Comparison of ENCODE assay signal across 11 cellular contexts in genomic region chr2:210503622-210504300, GRCh38. TPM values are rescaled to one million over a fixed set of nuclear protein-coding genes. Genes with fewer than 3 reads are reported as not detected.
DNase-seq lines count a peak whose midpoint lies in the region; TF ChIP-seq lines count a peak whose summit lies in the region.
"Had no signal": no experiment of that assay in that cellular context is flagged by ENCODE, and none has a peak within 500 bp of the region (broad histone marks: within the 10 kb centered on the region; RNA-seq: fewer than 3 reads in every experiment).

No MANE protein-coding gene starts in this region.

- H3K4me3 ChIP-seq in brain microvascular endothelial cell (ENCODE audit: low read depth, low read length), result no peak overlapping the region
- H3K4me3 ChIP-seq: MG63 had no signal

- no peak for TF ChIP-seq CTCF in HFFc6 (IDR thresholded peaks at IDR 0.05)
- TF ChIP-seq CTCF in brain microvascular endothelial cell (IDR thresholded peaks at IDR 0.05; ENCODE audit: low read depth, low read length, missing control alignments), result no peak

- peaks cover 8% of the 10 kb centered on the region; the same call in 1 of the 2 replicates for H3K9me3 Mint-ChIP-seq in HFFc6

- H3K27ac Mint-ChIP-seq in HFFc6, result no peak overlapping the region
- H3K27ac Mint-ChIP-seq: stimulated activated naive CD8-positive, alpha-beta T cell treated with anti-CD3 and anti-CD28 coated beads, Interleukin-15, Interleukin-2, amounts not matched to agents 100 ng/mL and 50 ng/mL, for 24 hours had no signal

- no peaks in the 10 kb centered on the region for H3K36me3 Mint-ChIP-seq in HFFc6 (ENCODE audit: low read depth)

- H3K27me3 ChIP-seq in brain microvascular endothelial cell (replicated peaks), result no peaks in the 10 kb centered on the region
- H3K27me3 ChIP-seq: MG63 had no signal

- in situ Hi-C loops in brain microvascular endothelial cell (cut with HindIII; ENCODE audit: low pct_ligation_motif_present, low sequenced_read_pairs), result no loop called here

- peaks cover 5% of the 10 kb centered on the region; the same call in 1 of the 2 replicates for H3K27me3 Mint-ChIP-seq in HFFc6 (ENCODE audit: insufficient read depth)

- DNase-seq in HFFc6 (no peak), anterior cingulate cortex (lab: John Stamatoyannopoulos, UW) (peak in 51 of 58 donors; percentile 3 to 90 (median 57)), hypothalamus (lab: John Stamatoyannopoulos, UW) (peak in 34 of 51 donors; percentile 3 to 91 (median 54)), putamen (ENCODE audit: low spot score) (peak; percentile 96), brain microvascular endothelial cell (no peak), SKM-1 (lab: John Stamatoyannopoulos, UW; ENCODE audit: unreplicated experiment) (no peak), HCEC 1CT (no peak), ureter (ENCODE audit: low spot score) (no peak)
- DNase-seq: effector CD8-positive, alpha-beta T cell had no signal

- H3K4me3 Mint-ChIP-seq in HFFc6, result peak overlapping the region; percentile 71; the same call in 1 of the 2 replicates
- H3K4me3 Mint-ChIP-seq: stimulated activated naive CD8-positive, alpha-beta T cell treated with anti-CD3 and anti-CD28 coated beads, Interleukin-15, Interleukin-2, amounts not matched to agents 100 ng/mL and 50 ng/mL, for 24 hours had no signal

- H3K36me3 ChIP-seq in brain microvascular endothelial cell (replicated peaks), result no peaks in the 10 kb centered on the region
- H3K36me3 ChIP-seq: MG63 had no signal

- H3K27ac ChIP-seq in brain microvascular endothelial cell, result no peak overlapping the region

- peaks cover 9% of the 10 kb centered on the region; the same call in 1 of the 2 replicates for H3K4me1 Mint-ChIP-seq in HFFc6 (ENCODE audit: low read depth)

RNA-seq across cellular contexts. Expression of gene LANCL1, which starts 27.2 kb away (rescaled TPM):
- total RNA-seq in HFFc6 (2021; fragmentation: NEBNext Ultra II Directional; extraction: Animal tissue kit (Norgen Biotek cat#: 25700)), result 10 to 100 TPM; 36.4 to 54.5 (median 43.8) TPM
- total RNA-seq in ureter, result 57.5 TPM

RNA-seq across cellular contexts. Expression of gene CPS1, which starts 52.6 kb away (rescaled TPM):
- total RNA-seq in HFFc6 (2021; fragmentation: NEBNext Ultra II Directional; extraction: Animal tissue kit (Norgen Biotek cat#: 25700)), result 1 to 10 TPM; 1.6 to 5.2 (median 3.1) TPM
- 3.9 TPM for total RNA-seq in ureter

Comparison
In these comparisons a context has a peak if more than half of its experiments do, and no peak if none do; other contexts are left out.
1. DNase-seq: peak in anterior cingulate cortex (51 of 58), hypothalamus (34 of 51) and putamen (single experiment); none in HFFc6 (single experiment), brain microvascular endothelial cell (single experiment), SKM-1 (single experiment), HCEC 1CT (single experiment) and ureter (single experiment).